In the genomic region with DNA sequence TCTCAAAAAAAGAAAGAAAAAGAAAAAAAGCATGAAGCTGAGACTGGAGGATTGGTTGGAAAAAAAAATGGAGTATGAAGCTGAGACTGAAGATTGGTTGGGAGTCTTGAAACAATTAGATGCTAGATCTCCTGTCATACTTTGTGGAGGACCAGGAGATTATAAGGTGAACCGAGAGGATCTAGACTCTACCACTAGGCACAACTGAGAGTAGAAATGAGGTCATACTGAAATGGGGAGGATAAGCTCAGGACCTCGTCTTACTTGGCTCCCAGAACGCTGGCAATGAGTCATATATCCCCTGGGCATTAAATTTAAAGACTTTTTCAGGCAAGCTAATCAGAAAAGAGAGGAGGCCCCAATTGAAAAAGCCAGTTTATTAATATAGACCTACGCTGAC, we compare ENCODE assay signal across 10 cellular contexts. TPM values are rescaled to one million over a fixed set of nuclear protein-coding genes. Genes with fewer than 3 reads are reported as not detected.
DNase-seq lines count a peak whose midpoint lies in the region; ATAC-seq, FAIRE-seq and TF ChIP-seq lines count a peak whose summit lies in the region.
"Had no signal": no experiment of that assay in that cellular context is flagged by ENCODE, and none has a peak within 500 bp of the region (broad histone marks: within the 10 kb centered on the region; RNA-seq: fewer than 3 reads in every experiment).

No MANE protein-coding gene starts in this region.

- H3K36me3 Mint-ChIP-seq in activated CD4-positive, alpha-beta T cell treated with anti-CD3 and anti-CD28 coated beads, Interleukin-2, amount 10 ng/mL, durations not matched to agents 24 days and 14 days (ENCODE audit: low read depth): peaks cover 7% of the 10 kb centered on the region

- no peak overlapping the region for H2BK5ac ChIP-seq in trophoblast cell (ENCODE audit: low read depth, low read length, poor library complexity)

- ATAC-seq in HG03354 (IDR thresholded peaks at IDR 0.05; ENCODE audit: poor library complexity, severe bottlenecking, unreplicated experiment) (peak; percentile 18), HG03457 (IDR thresholded peaks at IDR 0.05; ENCODE audit: unreplicated experiment) (no peak), HG02763 (IDR thresholded peaks at IDR 0.05; ENCODE audit: unreplicated experiment) (no peak)
- ATAC-seq: activated CD4-positive, CD25-positive, alpha-beta regulatory T cell treated with anti-CD3 and anti-CD28 coated beads, Interleukin-2, amount 50 U/mL, for 24 hours had no signal

- H2AFZ ChIP-seq in trophoblast cell (ENCODE audit: insufficient read depth, low read length, poor library complexity): no peak overlapping the region

- TF ChIP-seq CTCF in GM12865 (IDR thresholded peaks at IDR 0.05; ENCODE audit: insufficient read depth, low read depth, low read length, missing control alignments): no peak

- H3K27me3 ChIP-seq in trophoblast cell (ENCODE audit: insufficient read depth, low read length): no peaks in the 10 kb centered on the region

- no peak overlapping the region for H4K12ac ChIP-seq in trophoblast cell (ENCODE audit: low read depth, low read length)

- H3K4me1 ChIP-seq in trophoblast cell (ENCODE audit: control insufficient read depth in 1 of 2, insufficient read depth in 2 of 2, low read length in 2 of 2): peaks cover 0 to 3% of the 10 kb centered on the region in 2 experiments

- no peaks in the 10 kb centered on the region for H3K9me3 ChIP-seq in trophoblast cell (ENCODE audit: insufficient read depth, low read depth, low read length)

- no CpG with 5 or more reads among the region's 4 CpGs for WGBS in trophoblast cell (ENCODE audit: extremely low coverage, insufficient coverage, insufficient read length)

- FAIRE-seq in frontal cortex (lab: Jason Lieb, UNC): no peak

- H3K27me3 Mint-ChIP-seq in activated CD4-positive, alpha-beta T cell treated with anti-CD3 and anti-CD28 coated beads, Interleukin-2, amount 10 ng/mL, durations not matched to agents 24 days and 14 days: no peaks in the 10 kb centered on the region

- H3K9me3 Mint-ChIP-seq in activated CD4-positive, alpha-beta T cell treated with anti-CD3 and anti-CD28 coated beads, Interleukin-2, amount 10 ng/mL, durations not matched to agents 24 days and 14 days: no peaks in the 10 kb centered on the region

- peaks cover 41% of the 10 kb centered on the region for H3K4me1 Mint-ChIP-seq in activated CD4-positive, alpha-beta T cell treated with anti-CD3 and anti-CD28 coated beads, Interleukin-2, amount 10 ng/mL, durations not matched to agents 24 days and 14 days

- no peak overlapping the region for H2BK12ac ChIP-seq in trophoblast cell (ENCODE audit: low read length)

- no peak overlapping the region for H3K4ac ChIP-seq in trophoblast cell (ENCODE audit: low read depth, low read length)

- intact Hi-C loops in activated CD4-positive, alpha-beta T cell treated with anti-CD3 and anti-CD28 coated beads, Interleukin-2, amount 10 ng/mL, durations not matched to agents 24 days and 14 days (cut with micrococcal nuclease): no loop called here

- no peak overlapping the region for H4K8ac ChIP-seq in trophoblast cell (ENCODE audit: low read depth, low read length)

- H3K27ac Mint-ChIP-seq in activated CD4-positive, alpha-beta T cell treated with anti-CD3 and anti-CD28 coated beads, Interleukin-2, amount 10 ng/mL, durations not matched to agents 24 days and 14 days: no peak overlapping the region

- peaks cover 6% of the 10 kb centered on the region for H3K79me1 ChIP-seq in trophoblast cell (ENCODE audit: low read length)

- H3K18ac ChIP-seq in trophoblast cell (ENCODE audit: low read length): no peak overlapping the region

- no peak overlapping the region for H3K4me3 ChIP-seq in GM12865 (ENCODE audit: low read depth, low read length)
- H3K4me3 ChIP-seq in trophoblast cell (ENCODE audit: low read depth, low read length): no peak overlapping the region

- H3K27ac ChIP-seq in trophoblast cell (ENCODE audit: low read depth, low read length): no peak overlapping the region

- no peak overlapping the region for H3K23ac ChIP-seq in trophoblast cell (ENCODE audit: low read length)

- no peak overlapping the region for H3K14ac ChIP-seq in trophoblast cell (ENCODE audit: low read length)

- no peak overlapping the region for H2AK5ac ChIP-seq in trophoblast cell (ENCODE audit: low read length)

- H3K4me3 Mint-ChIP-seq in activated CD4-positive, alpha-beta T cell treated with anti-CD3 and anti-CD28 coated beads, Interleukin-2, amount 10 ng/mL, durations not matched to agents 24 days and 14 days: no peak overlapping the region

- peaks cover 3% of the 10 kb centered on the region for H3K79me2 ChIP-seq in trophoblast cell (ENCODE audit: control insufficient read depth, insufficient read depth, low read length, poor library complexity)

- no peak overlapping the region for H4K91ac ChIP-seq in trophoblast cell (ENCODE audit: low read depth, low read length)

- H3K4me2 ChIP-seq in trophoblast cell (ENCODE audit: low read length): no peak overlapping the region

- H2BK120ac ChIP-seq in trophoblast cell (ENCODE audit: insufficient read depth, low read length, poor library complexity): no peak overlapping the region

- no peak overlapping the region for H3K9ac ChIP-seq in trophoblast cell (ENCODE audit: low read length)

- peak; percentile 70 for DNase-seq in GM12865 (ENCODE audit: low read depth)
- DNase-seq in astrocyte of the hippocampus (ENCODE audit: low read depth, low spot score): peak; percentile 53
- DNase-seq in trophoblast cell: peak; percentile 2 to 41
- no peak for DNase-seq in frontal cortex (ENCODE audit: low spot score in 2 of 2)
- DNase-seq in activated CD4-positive, alpha-beta T cell treated with anti-CD3 and anti-CD28 coated beads, Interleukin-2, amount 10 ng/mL, durations not matched to agents 24 days and 14 days: no peak
- DNase-seq: head of caudate nucleus had no signal

- no peaks in the 10 kb centered on the region for H3K36me3 ChIP-seq in trophoblast cell (ENCODE audit: control insufficient read depth in 1 of 2, insufficient read depth in 2 of 2, low read length in 2 of 2)

RNA-seq across cellular contexts. Expression of a gene that starts 3.3 kb away (rescaled TPM):
- polyA plus RNA-seq in trophoblast cell (2013): 15.5 and 16.4 TPM in 2 replicates
- 21.6 TPM for total RNA-seq in frontal cortex
- total RNA-seq in activated CD4-positive, alpha-beta T cell treated with anti-CD3 and anti-CD28 coated beads, Interleukin-2, amount 10 ng/mL, durations not matched to agents 24 days and 14 days: 64.2 and 66.5 TPM in 2 replicates

Comparison
In these comparisons a context has a peak if more than half of its experiments do, and no peak if none do; other contexts are left out.
1. DNase-seq: peak in GM12865 (single experiment), astrocyte of the hippocampus (single experiment) and trophoblast cell (2 of 2); none in frontal cortex (0 of 2) and activated CD4-positive, alpha-beta T cell treated with anti-CD3 and anti-CD28 coated beads, Interleukin-2, amount 10 ng/mL, durations not matched to agents 24 days and 14 days (single experiment).